ENCODE assay signal across 8 cellular contexts in genomic region chr16:74666010-74666421, GRCh38.
DNase-seq lines count a peak whose midpoint lies in the region; ATAC-seq and TF ChIP-seq lines count a peak whose summit lies in the region.

No MANE protein-coding gene starts in this region.

- peak overlapping the region; percentile 98 for H3K4me3 ChIP-seq in BLaER1
- H3K4me3 ChIP-seq in MM.1S (ENCODE audit: low read length) = peak overlapping the region; percentile 79

- peaks cover 56% of the 10 kb centered on the region for H4K20me1 ChIP-seq in BLaER1
- no peaks in the 10 kb centered on the region for H4K20me1 ChIP-seq in MM.1S (ENCODE audit: insufficient read depth, low read length)

- H3K9me2 ChIP-seq in MM.1S (replicated peaks; ENCODE audit: insufficient read depth, low read length) = no peaks in the 10 kb centered on the region

- H3K27me3 ChIP-seq in BLaER1 (no peaks in the 10 kb centered on the region), MM.1S (replicated peaks; ENCODE audit: insufficient read depth, low read length) (no peaks in the 10 kb centered on the region)

- H3K9me3 Mint-ChIP-seq in effector memory CD8-positive, alpha-beta T cell = no peaks in the 10 kb centered on the region
- peaks cover 20% of the 10 kb centered on the region for H3K9me3 Mint-ChIP-seq in nephron

- H3K4me1 ChIP-seq in BLaER1 = peaks cover 58% of the 10 kb centered on the region
- H3K4me1 ChIP-seq in MM.1S (ENCODE audit: low read length) = no peaks in the 10 kb centered on the region

- peak overlapping the region; percentile 68 for H3K4me2 ChIP-seq in BLaER1
- H3K4me2 ChIP-seq in MM.1S (ENCODE audit: low read depth, low read length) = peak overlapping the region; percentile 43; the same call in 1 of the 2 replicates

- ATAC-seq in effector memory CD8-positive, alpha-beta T cell (replicated peaks) = no peak
- ATAC-seq in GM21717 (IDR thresholded peaks at IDR 0.05; ENCODE audit: unreplicated experiment) (no peak), HG02588 (IDR thresholded peaks at IDR 0.05; ENCODE audit: unreplicated experiment) (no peak), HG03159 (IDR thresholded peaks at IDR 0.05; ENCODE audit: unreplicated experiment) (no peak)

- H3K9me3 ChIP-seq in BLaER1 (peaks cover 14% of the 10 kb centered on the region; the same call in 1 of the 2 replicates), MM.1S (replicated peaks; ENCODE audit: insufficient read depth, low read length) (no peaks in the 10 kb centered on the region)

- H3K36me3 Mint-ChIP-seq in effector memory CD8-positive, alpha-beta T cell (ENCODE audit: insufficient read depth) = peaks cover 39% of the 10 kb centered on the region
- H3K36me3 Mint-ChIP-seq in nephron (ENCODE audit: low read depth) = peaks cover 48% of the 10 kb centered on the region

- H3K36me3 ChIP-seq in BLaER1 (peaks cover 47% of the 10 kb centered on the region), MM.1S (replicated peaks; ENCODE audit: insufficient read depth, low read length) (no peaks in the 10 kb centered on the region)

- no peaks in the 10 kb centered on the region for H3K27me3 Mint-ChIP-seq in effector memory CD8-positive, alpha-beta T cell
- no peaks in the 10 kb centered on the region for H3K27me3 Mint-ChIP-seq in nephron (ENCODE audit: low read depth)

- peak overlapping the region; percentile 84 to 93 for H3K4me3 Mint-ChIP-seq in effector memory CD8-positive, alpha-beta T cell
- H3K4me3 Mint-ChIP-seq in nephron = peak overlapping the region; percentile 93 to 96 (median 94)

- peaks cover 28 to 39% of the 10 kb centered on the region in 2 donors for H3K4me1 Mint-ChIP-seq in effector memory CD8-positive, alpha-beta T cell (ENCODE audit: low read depth in 2 of 2)
- H3K4me1 Mint-ChIP-seq in nephron = peaks cover 17% of the 10 kb centered on the region

- TF ChIP-seq CTCF in MM.1S (IDR thresholded peaks at IDR 0.05; ENCODE audit: low read length) (no peak), nephron (IDR thresholded peaks at IDR 0.05; ENCODE audit: unreplicated experiment in 3 of 3) (no peak)

- DNase-seq in MM.1S = no peak
- DNase-seq in effector memory CD8-positive, alpha-beta T cell = no peak
- DNase-seq in GM03348 (ENCODE audit: low spot score) = no peak

- H3F3A ChIP-seq in MM.1S (ENCODE audit: insufficient read depth, low read length) = no peaks in the 10 kb centered on the region

- H3K27ac ChIP-seq in BLaER1 = peak overlapping the region; percentile 99
- H3K27ac ChIP-seq in MM.1S (ENCODE audit: low read length) = peak overlapping the region; percentile 69; the same call in 1 of the 2 replicates

- 0 out of 2 replicates have a peak overlapping the region, but pooled peaks have one; percentile 19 for H2AFZ ChIP-seq in MM.1S (ENCODE audit: low read length)

- H3K9ac ChIP-seq in BLaER1 = peak overlapping the region; percentile 99
- H3K9ac ChIP-seq in MM.1S (ENCODE audit: low read length) = peak overlapping the region; percentile 93

- H3K27ac Mint-ChIP-seq in effector memory CD8-positive, alpha-beta T cell = peak overlapping the region; percentile 93 to 95
- H3K27ac Mint-ChIP-seq in nephron = peak overlapping the region in 1 of 3 experiments; percentile 34

- peaks cover 56% of the 10 kb centered on the region for H3K79me2 ChIP-seq in MM.1S (ENCODE audit: low read length)
